In the genomic region with DNA sequence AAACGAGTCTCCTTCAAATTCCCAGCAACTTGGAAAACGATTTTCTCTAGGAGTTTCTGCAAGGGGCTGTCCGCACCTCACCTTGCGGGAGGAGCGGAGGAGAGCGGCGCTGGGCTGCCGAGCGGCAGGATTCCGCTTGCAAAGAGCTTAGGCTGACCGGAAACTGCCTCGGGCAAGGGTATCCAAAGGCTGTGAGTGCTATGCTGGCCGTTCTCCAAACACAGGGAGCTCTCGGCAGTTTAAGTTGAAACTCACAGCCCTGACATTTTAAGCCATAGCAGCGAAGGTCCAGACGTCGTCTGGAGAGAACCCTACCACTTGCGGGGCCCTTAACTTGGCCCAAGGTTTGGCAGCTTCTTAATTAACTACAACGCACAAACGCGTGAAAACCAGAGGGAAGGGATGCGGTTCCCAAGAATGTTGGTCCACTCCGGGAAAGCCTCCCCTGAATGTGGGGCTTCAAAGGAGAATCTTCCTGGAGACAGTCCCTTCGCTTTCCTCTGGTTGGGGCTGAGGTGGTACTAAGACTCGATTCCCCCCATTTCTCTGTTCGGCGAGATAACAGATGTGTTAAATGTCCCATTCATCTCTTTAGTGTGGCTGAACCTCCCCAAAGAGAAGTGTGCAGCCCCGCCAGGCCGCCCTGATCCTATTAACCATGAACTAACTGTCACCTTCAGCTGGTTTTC, we compare ENCODE assay signal across 16 cellular contexts. TPM values are rescaled to one million over a fixed set of nuclear protein-coding genes. Genes with fewer than 3 reads are reported as not detected.
A peak's percentile ranks its signal among the peaks of the same experiment; 100 is the strongest.
DNase-seq lines count a peak whose midpoint lies in the region; ATAC-seq and TF ChIP-seq lines count a peak whose summit lies in the region.
"Had no signal": no experiment of that assay in that cellular context is flagged by ENCODE, and none has a peak within 500 bp of the region (broad histone marks: within the 10 kb centered on the region; RNA-seq: fewer than 3 reads in every experiment).

No MANE protein-coding gene starts in this region.

- in situ Hi-C loops in GM13977 (cut with MboI; ENCODE audit: low pct_unique_long_range_greater_than_20kb, low sequenced_read_pairs, unreplicated experiment) = loop anchor here (25.0 kb wide), 1 partner anchor 451 kb away; no protein-coding TSS in a partner anchor

- intact Hi-C loops in CD8-positive, alpha-beta T cell (cut with DNase I, micrococcal nuclease) = no loop called here

- no peaks in the 10 kb centered on the region for H3K9me3 ChIP-seq in RWPE2 (ENCODE audit: severe bottlenecking)
- no peaks in the 10 kb centered on the region for H3K9me3 ChIP-seq in CD8-positive, alpha-beta T cell (ENCODE audit: low read length)

- H3K27ac ChIP-seq in RWPE2 (ENCODE audit: poor library complexity, severe bottlenecking) = no peak overlapping the region
- H3K27ac ChIP-seq in CD8-positive, alpha-beta T cell (ENCODE audit: low read depth, low read length) = no peak overlapping the region
- H3K27ac ChIP-seq: BLaER1, SK-N-MC had no signal

- no peak overlapping the region for H3K27ac Mint-ChIP-seq in CD8-positive, alpha-beta T cell

- H3K4me3 ChIP-seq in RWPE2 (ENCODE audit: severe bottlenecking) = no peak overlapping the region
- no peak overlapping the region for H3K4me3 ChIP-seq in CD8-positive, alpha-beta T cell (ENCODE audit: low read depth, low read length)
- H3K4me3 ChIP-seq: BLaER1, K562, SK-N-MC had no signal

- H3K9me3 Mint-ChIP-seq in CD8-positive, alpha-beta T cell = no peaks in the 10 kb centered on the region

- H3K4me1 ChIP-seq in RWPE2 (ENCODE audit: insufficient read depth, poor library complexity, severe bottlenecking) = no peaks in the 10 kb centered on the region
- peaks cover 24% of the 10 kb centered on the region for H3K4me1 ChIP-seq in CD8-positive, alpha-beta T cell (ENCODE audit: insufficient read depth, low read length)

- H3K27me3 Mint-ChIP-seq in CD8-positive, alpha-beta T cell (ENCODE audit: low read depth) = peaks cover 85% of the 10 kb centered on the region

- POLR2A ChIA-PET in CD8-positive, alpha-beta T cell (lab: Charles Lee) = no interaction called here

- H3K36me3 ChIP-seq in RWPE2 (ENCODE audit: low read depth) = no peaks in the 10 kb centered on the region
- no peaks in the 10 kb centered on the region for H3K36me3 ChIP-seq in CD8-positive, alpha-beta T cell (ENCODE audit: insufficient read depth, low read length)
- H3K36me3 ChIP-seq: BLaER1 had no signal

- no peaks in the 10 kb centered on the region for H3K36me3 Mint-ChIP-seq in CD8-positive, alpha-beta T cell

- ATAC-seq in RWPE2 (ENCODE audit: low read depth) (0 out of 3 replicates have a peak, but pooled peaks have one; percentile 39), HG03097 (IDR thresholded peaks at IDR 0.05; ENCODE audit: low FRiP score, unreplicated experiment) (no peak)
- ATAC-seq in CD8-positive, alpha-beta T cell = no peak
- ATAC-seq: activated naive CD4-positive, alpha-beta T cell treated with anti-CD3 and anti-CD28 coated beads, Interleukin-2, amount 50 U/mL, for 72 hours; K562 had no signal

- CTCF ChIA-PET in CD8-positive, alpha-beta T cell (lab: Charles Lee) = interaction anchor here (4.1 kb wide), 1 partner anchor 33 kb away, joined by 13 read pairs; no protein-coding TSS in a partner anchor

- TF ChIP-seq CTCF in GM13977 (IDR thresholded peaks at IDR 0.05; ENCODE audit: extremely low read depth, insufficient read depth, missing control alignments) (no peak), RWPE2 (IDR thresholded peaks at IDR 0.05; ENCODE audit: poor library complexity, severe bottlenecking) (no peak)
- TF ChIP-seq CTCF in CD8-positive, alpha-beta T cell (IDR thresholded peaks at IDR 0.05) = no peak

- H3K4me1 Mint-ChIP-seq in CD8-positive, alpha-beta T cell (ENCODE audit: low read depth) = peaks cover 32% of the 10 kb centered on the region

- H3K4me3 Mint-ChIP-seq in CD8-positive, alpha-beta T cell = no peak overlapping the region

- peak; percentile 23 for DNase-seq in DMS153 (lab: John Stamatoyannopoulos, UW)
- peak; percentile 20 for DNase-seq in GM13977 (ENCODE audit: low spot score)
- DNase-seq in RWPE2 (ENCODE audit: low spot score) = no peak
- peak; percentile 65 for DNase-seq in iPS-NIHi7 (ENCODE audit: extremely low spot score)
- no peak for DNase-seq in NCI-H1436 treated with DMSO at 0.1 percent for 48 hours (lab: John Stamatoyannopoulos, UW)
- no peak for DNase-seq in CD8-positive, alpha-beta T cell
- DNase-seq in NCI-H2171 (lab: John Stamatoyannopoulos, UW) = no peak
- DNase-seq: activated CD4-positive, alpha-beta T cell treated with anti-CD3 and anti-CD28 coated beads for 1 hour had no signal

- peaks cover 96% of the 10 kb centered on the region for H3K27me3 ChIP-seq in RWPE2 (ENCODE audit: insufficient read depth, poor library complexity, severe bottlenecking)
- H3K27me3 ChIP-seq in CD8-positive, alpha-beta T cell (ENCODE audit: insufficient read depth, low read length) = peaks cover 66% of the 10 kb centered on the region

RNA-seq across cellular contexts. Expression of a gene that starts 1.1 kb away (rescaled TPM):
- not detected for total RNA-seq in CD8-positive, alpha-beta T cell
- total RNA-seq: activated naive CD4-positive, alpha-beta T cell treated with anti-CD3 and anti-CD28 coated beads, Interleukin-2, amount 50 U/mL, for 72 hours; frontal cortex; K562; lower leg skin; posterior vena cava had no signal

Comparison
In these comparisons a context has a peak if more than half of its experiments do, and no peak if none do; other contexts are left out.
1. DNase-seq: peak in DMS153 (single experiment), GM13977 (single experiment) and iPS-NIHi7 (single experiment); none in RWPE2 (single experiment), NCI-H1436 treated with DMSO at 0.1 percent for 48 hours (single experiment), CD8-positive, alpha-beta T cell (0 of 7) and NCI-H2171 (single experiment).